ENCODE assay signal across 19 cellular contexts in the genomic region with DNA sequence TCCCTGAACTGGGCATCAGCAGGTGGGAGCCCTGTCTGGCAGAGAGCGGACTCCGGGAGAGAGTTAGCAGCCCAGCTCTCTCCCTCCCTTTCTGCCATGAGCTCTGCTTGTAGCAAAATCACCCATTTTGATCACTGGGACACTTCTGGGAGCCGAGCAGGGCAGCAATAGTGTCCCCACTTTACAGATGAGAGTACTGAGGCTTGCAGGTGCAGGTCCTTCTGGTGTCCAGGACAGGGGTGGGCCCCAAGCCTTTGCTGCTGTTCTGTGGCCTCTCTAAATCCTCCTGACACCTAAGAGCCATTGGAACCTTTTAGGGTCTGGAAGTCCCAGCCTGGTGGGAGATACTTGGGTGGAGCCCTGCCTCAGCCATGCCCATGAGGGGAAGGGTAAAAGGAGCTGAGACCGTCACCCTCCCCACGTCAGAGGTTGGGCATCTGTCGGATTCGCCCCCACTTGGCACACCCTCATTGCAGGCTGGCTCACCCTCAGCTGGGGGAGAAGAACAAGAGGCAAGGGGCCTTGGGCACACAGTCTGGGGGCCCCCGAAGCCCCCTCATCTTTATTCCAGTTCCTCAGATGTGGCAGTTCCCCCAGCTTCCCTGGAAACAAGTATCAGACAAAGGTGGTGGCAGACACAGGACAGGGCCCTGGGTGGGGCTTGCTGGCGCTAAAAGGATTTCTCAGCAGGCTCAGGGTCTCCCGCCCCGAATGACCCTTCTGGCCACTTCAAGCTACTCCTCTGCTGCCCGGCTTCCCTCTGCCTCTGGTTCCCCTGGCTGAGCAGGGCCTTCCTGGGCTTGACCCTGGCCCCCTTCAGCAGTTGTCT. TPM values are rescaled to one million over a fixed set of nuclear protein-coding genes. Genes with fewer than 3 reads are reported as not detected.
"Had no signal": no experiment of that assay in that cellular context is flagged by ENCODE, and none has a peak within 500 bp of the region (broad histone marks: within the 10 kb centered on the region; RNA-seq: fewer than 3 reads in every experiment).

No MANE protein-coding gene starts in this region.

- ATAC-seq: activated naive CD4-positive, alpha-beta T cell treated with anti-CD3 and anti-CD28 coated beads, Interleukin-2, amount 50 U/mL, for 72 hours; activated T-helper 17 cell treated with anti-CD3 and anti-CD28 coated beads, Interleukin-2, amount 50 U/mL, for 72 hours; gastroesophageal sphincter; heart left ventricle; mucosa of descending colon; WTC11 had no signal

- H3K36me3 ChIP-seq: thyroid gland had no signal

- FAIRE-seq: astrocyte had no signal

- DNase-seq: activated T-cell treated with anti-CD3 and anti-CD28 coated beads, Interleukin-2, amount 50 U/mL, for 1 hour; endodermal cell; esophagus squamous epithelium; naive B cell; occipital lobe; stimulated activated CD4-positive, alpha-beta T cell treated with anti-CD3 and anti-CD28 coated beads, Interleukin-4, amount 100 ng/mL, for 1 hour; substantia nigra; T1000; thyroid gland had no signal

- H3K9me3 ChIP-seq: esophagus squamous epithelium, gastroesophageal sphincter, heart left ventricle, mucosa of descending colon, thyroid gland had no signal

- H3K4me3 ChIP-seq: coronary artery, esophagus squamous epithelium, gastroesophageal sphincter, heart left ventricle, mucosa of descending colon, thyroid gland had no signal

- H3K27me3 ChIP-seq: esophagus squamous epithelium, gastroesophageal sphincter, heart left ventricle, thyroid gland had no signal

- H3K27ac ChIP-seq: coronary artery, esophagus squamous epithelium, gastroesophageal sphincter, heart left ventricle, thyroid gland had no signal

RNA-seq across cellular contexts. Expression of a gene that starts 14.9 kb away (rescaled TPM):
- total RNA-seq: activated T-helper 17 cell treated with anti-CD3 and anti-CD28 coated beads, Interleukin-2, amount 50 U/mL, for 72 hours; renal cortical epithelial cell had no signal
- polyA plus RNA-seq: neural cell had no signal
